14 cellular contexts compared by ENCODE assay signal in genomic region chr2:177172034-177172880, GRCh38. TPM values are rescaled to one million over a fixed set of nuclear protein-coding genes. Genes with fewer than 3 reads are reported as not detected.
DNase-seq lines count a peak whose midpoint lies in the region; ATAC-seq and TF ChIP-seq lines count a peak whose summit lies in the region.
"Had no signal": no experiment of that assay in that cellular context is flagged by ENCODE, and none has a peak within 500 bp of the region (broad histone marks: within the 10 kb centered on the region; RNA-seq: fewer than 3 reads in every experiment).

No MANE protein-coding gene starts in this region.

- no peak overlapping the region for H3K4me3 Mint-ChIP-seq in WTC11
- no peak overlapping the region for H3K4me3 Mint-ChIP-seq in nephron progenitor cell
- H3K4me3 Mint-ChIP-seq in activated CD4-positive, alpha-beta T cell treated with anti-CD3 and anti-CD28 coated beads, Interleukin-2, amount 10 ng/mL, durations not matched to agents 7 days and 5 days: no peak overlapping the region
- H3K4me3 Mint-ChIP-seq: GM23338 had no signal

- no peaks in the 10 kb centered on the region for H3K9me3 Mint-ChIP-seq in WTC11
- H3K9me3 Mint-ChIP-seq in nephron progenitor cell: no peaks in the 10 kb centered on the region
- H3K9me3 Mint-ChIP-seq in activated CD4-positive, alpha-beta T cell treated with anti-CD3 and anti-CD28 coated beads, Interleukin-2, amount 10 ng/mL, durations not matched to agents 7 days and 5 days: no peaks in the 10 kb centered on the region
- H3K9me3 Mint-ChIP-seq: activated T-helper 2 cell treated with anti-CD3 and anti-CD28 coated beads, Interferon-gamma antibody, Interleukin-2, Interleukin-4, amounts not matched to agents 10 μg/mL and 5 μg/mL and 100 μg/mL, durations not matched to agents 14 hours and 24 hours and 36 hours; GM23338 had no signal

- H3K27ac Mint-ChIP-seq in WTC11: no peak overlapping the region
- no peak overlapping the region for H3K27ac Mint-ChIP-seq in nephron progenitor cell
- H3K27ac Mint-ChIP-seq in activated CD4-positive, alpha-beta T cell treated with anti-CD3 and anti-CD28 coated beads, Interleukin-2, amount 10 ng/mL, durations not matched to agents 7 days and 5 days: no peak overlapping the region
- H3K27ac Mint-ChIP-seq: activated T-helper 2 cell treated with anti-CD3 and anti-CD28 coated beads, Interferon-gamma antibody, Interleukin-2, Interleukin-4, amounts not matched to agents 10 μg/mL and 5 μg/mL and 100 μg/mL, durations not matched to agents 14 hours and 24 hours and 36 hours; GM23338 had no signal

- CTCF ChIA-PET in WTC11 (lab: Charles Lee): interaction anchor here (1.3 to 3.3 kb wide), 2 partner anchors 24 to 83 kb away, joined by 4 to 11 read pairs; no protein-coding TSS in a partner anchor
- CTCF ChIA-PET in activated CD4-positive, alpha-beta T cell treated with anti-CD3 and anti-CD28 coated beads, Interleukin-2, amount 10 ng/mL, durations not matched to agents 7 days and 5 days (lab: Charles Lee): interaction anchor here (1.4 kb wide), 1 partner anchor 9 kb away, joined by 4 read pairs; no protein-coding TSS in a partner anchor

- POLR2A ChIA-PET in WTC11 (lab: Charles Lee): interaction anchor here (0.5 kb wide), 1 partner anchor 26 kb away, joined by 4 read pairs; no protein-coding TSS in a partner anchor
- POLR2A ChIA-PET in activated CD4-positive, alpha-beta T cell treated with anti-CD3 and anti-CD28 coated beads, Interleukin-2, amount 10 ng/mL, durations not matched to agents 7 days and 5 days (lab: Charles Lee): no interaction called here

- TF ChIP-seq CTCF in WTC11 (IDR thresholded peaks at IDR 0.05) (no peak), nephron progenitor cell (IDR thresholded peaks at IDR 0.05) (no peak)

- H3K27ac ChIP-seq in epithelial cell of prostate: peak overlapping the region; percentile 95
- H3K27ac ChIP-seq: spleen had no signal

- H3K36me3 Mint-ChIP-seq in WTC11 (no peaks in the 10 kb centered on the region), nephron progenitor cell (ENCODE audit: low read depth) (no peaks in the 10 kb centered on the region)
- peaks cover 1% of the 10 kb centered on the region for H3K36me3 Mint-ChIP-seq in activated CD4-positive, alpha-beta T cell treated with anti-CD3 and anti-CD28 coated beads, Interleukin-2, amount 10 ng/mL, durations not matched to agents 7 days and 5 days (ENCODE audit: low read depth)

- H3K27me3 Mint-ChIP-seq in WTC11 (ENCODE audit: low read depth) (peaks cover 2% of the 10 kb centered on the region; the same call in 1 of the 2 replicates), nephron progenitor cell (ENCODE audit: low read depth, poor library complexity) (peaks cover 4% of the 10 kb centered on the region)
- peaks cover 13% of the 10 kb centered on the region for H3K27me3 Mint-ChIP-seq in activated CD4-positive, alpha-beta T cell treated with anti-CD3 and anti-CD28 coated beads, Interleukin-2, amount 10 ng/mL, durations not matched to agents 7 days and 5 days

- H3K4me1 Mint-ChIP-seq in WTC11: peaks cover 32% of the 10 kb centered on the region
- H3K4me1 Mint-ChIP-seq in nephron progenitor cell: peaks cover 40% of the 10 kb centered on the region
- H3K4me1 Mint-ChIP-seq in activated CD4-positive, alpha-beta T cell treated with anti-CD3 and anti-CD28 coated beads, Interleukin-2, amount 10 ng/mL, durations not matched to agents 7 days and 5 days: peaks cover 28% of the 10 kb centered on the region

- ATAC-seq in WTC11 (no peak), GM18870 (IDR thresholded peaks at IDR 0.05; ENCODE audit: unreplicated experiment) (no peak)
- ATAC-seq: GM23338 had no signal

- peak; percentile 60 for DNase-seq in H4 (ENCODE audit: low spot score)
- DNase-seq in RPMI7951 (ENCODE audit: low read depth): peak; percentile 89
- no peak for DNase-seq in epithelial cell of prostate (ENCODE audit: low read depth, low spot score)
- DNase-seq in renal cortical epithelial cell (ENCODE audit: low read depth): peak; percentile 91
- DNase-seq in WTC11 (ENCODE audit: low spot score): no peak
- DNase-seq in nephron progenitor cell: no peak
- no peak for DNase-seq in activated CD4-positive, alpha-beta T cell treated with anti-CD3 and anti-CD28 coated beads, Interleukin-2, amount 10 ng/mL, durations not matched to agents 7 days and 5 days
- DNase-seq: heart right ventricle; NCI-H510A; spleen; stimulated activated CD8-positive, alpha-beta memory T cell treated with anti-CD3 and anti-CD28 coated beads, Interleukin-4, amount 100 ng/mL, for 48 hours had no signal

TF ChIP-seq in WTC11, 78 proteins besides CTCF, POLR2A, EP300 and RAD21:
- TF ChIP-seq, protein P1, sequence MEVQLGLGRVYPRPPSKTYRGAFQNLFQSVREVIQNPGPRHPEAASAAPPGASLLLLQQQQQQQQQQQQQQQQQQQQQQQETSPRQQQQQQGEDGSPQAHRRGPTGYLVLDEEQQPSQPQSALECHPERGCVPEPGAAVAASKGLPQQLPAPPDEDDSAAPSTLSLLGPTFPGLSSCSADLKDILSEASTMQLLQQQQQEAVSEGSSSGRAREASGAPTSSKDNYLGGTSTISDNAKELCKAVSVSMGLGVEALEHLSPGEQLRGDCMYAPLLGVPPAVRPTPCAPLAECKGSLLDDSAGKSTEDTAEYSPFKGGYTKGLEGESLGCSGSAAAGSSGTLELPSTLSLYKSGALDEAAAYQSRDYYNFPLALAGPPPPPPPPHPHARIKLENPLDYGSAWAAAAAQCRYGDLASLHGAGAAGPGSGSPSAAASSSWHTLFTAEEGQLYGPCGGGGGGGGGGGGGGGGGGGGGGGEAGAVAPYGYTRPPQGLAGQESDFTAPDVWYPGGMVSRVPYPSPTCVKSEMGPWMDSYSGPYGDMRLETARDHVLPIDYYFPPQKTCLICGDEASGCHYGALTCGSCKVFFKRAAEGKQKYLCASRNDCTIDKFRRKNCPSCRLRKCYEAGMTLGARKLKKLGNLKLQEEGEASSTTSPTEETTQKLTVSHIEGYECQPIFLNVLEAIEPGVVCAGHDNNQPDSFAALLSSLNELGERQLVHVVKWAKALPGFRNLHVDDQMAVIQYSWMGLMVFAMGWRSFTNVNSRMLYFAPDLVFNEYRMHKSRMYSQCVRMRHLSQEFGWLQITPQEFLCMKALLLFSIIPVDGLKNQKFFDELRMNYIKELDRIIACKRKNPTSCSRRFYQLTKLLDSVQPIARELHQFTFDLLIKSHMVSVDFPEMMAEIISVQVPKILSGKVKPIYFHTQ (CRISPR knock-in tag; IDR thresholded peaks at IDR 0.05): no peak

RNA-seq across cellular contexts. Expression of gene HNRNPA3, which starts 40.3 kb away (rescaled TPM):
- total RNA-seq in H4 (2014; rRNA removed; shearing (Covaris generic)): 29.8 and 34.9 TPM in 2 replicates
- total RNA-seq in RPMI7951 (2014; rRNA removed; shearing (Covaris generic)): 47.2 and 54.2 TPM in 2 replicates
- 39.4 and 78.7 TPM in 2 replicates for total RNA-seq in renal cortical epithelial cell
- 367 to 406 TPM (median 379 TPM) in 3 replicates for total RNA-seq in WTC11 (2021)
- 100 to 1,000 TPM; 312 to 318 TPM for total RNA-seq in activated CD4-positive, alpha-beta T cell treated with anti-CD3 and anti-CD28 coated beads, Interleukin-2, amount 10 ng/mL, durations not matched to agents 7 days and 5 days

Comparison
In these comparisons a context has a peak if more than half of its experiments do, and no peak if none do; other contexts are left out.
1. DNase-seq: peak in H4 (single experiment), RPMI7951 (single experiment) and renal cortical epithelial cell (single experiment); none in epithelial cell of prostate (single experiment), WTC11 (single experiment), nephron progenitor cell (single experiment) and activated CD4-positive, alpha-beta T cell treated with anti-CD3 and anti-CD28 coated beads, Interleukin-2, amount 10 ng/mL, durations not matched to agents 7 days and 5 days (single experiment).